In genomic region chr16:84535851-84536250, GRCh38 we compare ENCODE assay signal across 14 cellular contexts.
"Had no signal": no experiment of that assay in that cellular context is flagged by ENCODE, and none has a peak within 500 bp of the region (broad histone marks: within the 10 kb centered on the region; RNA-seq: fewer than 3 reads in every experiment).

No MANE protein-coding gene starts in this region.

- H3K9me3 Mint-ChIP-seq: activated T-helper 2 cell treated with anti-CD3 and anti-CD28 coated beads, Interferon-gamma antibody, Interleukin-2, Interleukin-4, amounts not matched to agents 10 μg/mL and 5 μg/mL and 100 μg/mL, durations not matched to agents 14 hours and 24 hours and 36 hours had no signal

- H3K36me3 ChIP-seq: cardiac muscle cell, esophagus squamous epithelium, upper lobe of left lung had no signal

- H3K27me3 ChIP-seq: cardiac muscle cell, esophagus squamous epithelium, upper lobe of left lung had no signal

- H3K27ac Mint-ChIP-seq: activated T-helper 2 cell treated with anti-CD3 and anti-CD28 coated beads, Interferon-gamma antibody, Interleukin-2, Interleukin-4, amounts not matched to agents 10 μg/mL and 5 μg/mL and 100 μg/mL, durations not matched to agents 14 hours and 24 hours and 36 hours had no signal

- H3K9me3 ChIP-seq: esophagus squamous epithelium, upper lobe of left lung had no signal

- H3K4me1 ChIP-seq: parathyroid adenoma had no signal

- DNase-seq: activated CD4-positive, alpha-beta T cell treated with anti-CD3 and anti-CD28 coated beads, Interleukin-2, amount 50 U/mL, for 48 hours; activated naive CD4-positive, alpha-beta T cell treated with anti-CD3 and anti-CD28 coated beads, Interleukin-2, amount 50 U/mL, for 16 hours; esophagus squamous epithelium; hypothalamus; left ventricle myocardium superior; stimulated activated CD4-positive, alpha-beta T cell treated with anti-CD3 and anti-CD28 coated beads, Interleukin-15, amount 100 ng/mL, for 24 hours; stimulated activated CD4-positive, alpha-beta T cell treated with anti-CD3 and anti-CD28 coated beads, Interleukin-4, amount 100 ng/mL, for 1 hour; stimulated activated naive CD4-positive, alpha-beta T cell treated with Interleukin-2 at 50 U/mL for 16 hours; SW 1271; upper lobe of left lung had no signal

- H3K27ac ChIP-seq: cardiac muscle cell, esophagus squamous epithelium, parathyroid adenoma, upper lobe of left lung, VCaP had no signal

- ATAC-seq: left ventricle myocardium superior had no signal

- H3K9ac ChIP-seq: parathyroid adenoma had no signal

- H3K4me3 ChIP-seq: cardiac muscle cell, esophagus squamous epithelium, upper lobe of left lung had no signal
